ENCODE assay signal across 15 cellular contexts in genomic region chrX:96729868-96730643, GRCh38. TPM values are rescaled to one million over a fixed set of nuclear protein-coding genes. Genes with fewer than 3 reads are reported as not detected.
A peak's percentile ranks its signal among the peaks of the same experiment; 100 is the strongest.
DNase-seq lines count a peak whose midpoint lies in the region; ATAC-seq, FAIRE-seq and TF ChIP-seq lines count a peak whose summit lies in the region.
"Had no signal": no experiment of that assay in that cellular context is flagged by ENCODE, and none has a peak within 500 bp of the region (broad histone marks: within the 10 kb centered on the region; RNA-seq: fewer than 3 reads in every experiment).

No MANE protein-coding gene starts in this region.

- no peaks in the 10 kb centered on the region for H3K9me3 ChIP-seq in liver (ENCODE audit: control insufficient read depth in 4 of 4, low read length in 3 of 4)
- no peaks in the 10 kb centered on the region for H3K9me3 ChIP-seq in HepG2 (ENCODE audit: low read length)
- H3K9me3 ChIP-seq in esophagus muscularis mucosa, result no peaks in the 10 kb centered on the region
- H3K9me3 ChIP-seq in lung (ENCODE audit: control insufficient read depth in 2 of 2, insufficient read depth in 1 of 2, low read length in 1 of 2), result no peaks in the 10 kb centered on the region
- H3K9me3 ChIP-seq: BLaER1 treated with 17β-estradiol and CSF1 and Interleukin-3, amounts not matched to agents 10 nM and 100 nM had no signal

- TF ChIP-seq EP300 in HepG2 (IDR thresholded peaks at IDR 0.05; ENCODE audit: low read depth in 2 of 2, low read length in 2 of 2), result no peak
- no peak for TF ChIP-seq EP300 in HepG2 (CRISPR knock-in tag; IDR thresholded peaks at IDR 0.05; ENCODE audit: borderline replicate concordance)
- no peak for TF ChIP-seq EP300 in esophagus muscularis mucosa (IDR thresholded peaks at IDR 0.05)

- no peak for FAIRE-seq in HepG2 (lab: Jason Lieb, UNC)
- FAIRE-seq: GM12878, GM18507, K562 had no signal

- H3K36me3 ChIP-seq in liver (ENCODE audit: control insufficient read depth in 4 of 4, insufficient read depth in 3 of 4, low read depth in 1 of 4, low read length in 3 of 4), result no peaks in the 10 kb centered on the region
- H3K36me3 ChIP-seq in HepG2 (replicated peaks in 1 of 2; ENCODE audit: control insufficient read depth in 1 of 2, insufficient read depth in 2 of 2, low read length in 2 of 2), result no peaks in the 10 kb centered on the region
- H3K36me3 ChIP-seq in esophagus muscularis mucosa, result no peaks in the 10 kb centered on the region
- H3K36me3 ChIP-seq in lung (ENCODE audit: control insufficient read depth in 2 of 2, insufficient read depth in 2 of 2, low read length in 2 of 2), result no peaks in the 10 kb centered on the region
- H3K36me3 ChIP-seq: BLaER1 treated with 17β-estradiol and CSF1 and Interleukin-3, amounts not matched to agents 10 nM and 100 nM had no signal

- H3K27ac ChIP-seq in liver (ENCODE audit: low read depth in 1 of 2, low read length in 2 of 2), result no peak overlapping the region
- no peak overlapping the region for H3K27ac ChIP-seq in HepG2 (ENCODE audit: extremely low read length, insufficient read depth, low read length)
- H3K27ac ChIP-seq in esophagus muscularis mucosa (replicated peaks in 1 of 4), result peak overlapping the region; percentile 15 to 59 (median 36)
- H3K27ac ChIP-seq in lung (ENCODE audit: low read depth in 1 of 2, low read length in 1 of 2), result no peak overlapping the region
- H3K27ac ChIP-seq: BLaER1 treated with 17β-estradiol and CSF1 and Interleukin-3, amounts not matched to agents 10 nM and 100 nM had no signal

- TF ChIP-seq POLR2A in HepG2 (IDR thresholded peaks at IDR 0.05; ENCODE audit: insufficient read depth in 1 of 2, low read depth in 2 of 2, low read length in 2 of 2) (no peak), esophagus muscularis mucosa (IDR thresholded peaks at IDR 0.05; ENCODE audit: low read depth) (no peak)

- ATAC-seq in HepG2 (no peak), lung (ENCODE audit: insufficient read depth, low FRiP score) (peak; percentile 34), GM19463 (IDR thresholded peaks at IDR 0.05; ENCODE audit: unreplicated experiment) (no peak)
- ATAC-seq: GM12878, K562 had no signal

- POLR2A ChIA-PET in HepG2 (lab: Yijun Ruan, JAX), result no interaction called here

- H3K4me1 ChIP-seq in liver (ENCODE audit: control insufficient read depth in 4 of 4, insufficient read depth in 4 of 4, low read length in 3 of 4) (peaks cover 0 to 7% (median 3%) of the 10 kb centered on the region in 4 donors), HepG2 (ENCODE audit: insufficient read depth, low read length) (no peaks in the 10 kb centered on the region), esophagus muscularis mucosa (peaks cover 0 to 17% (median 5%) of the 10 kb centered on the region in 4 donors), lung (ENCODE audit: control insufficient read depth in 2 of 2, insufficient read depth in 2 of 2, low read length in 2 of 2) (no peaks in the 10 kb centered on the region)

- BruUV-seq in HepG2 (replicated peaks; lab: Mats Ljungman, UMichigan), result no TSS peak

- H3K9ac ChIP-seq in liver (ENCODE audit: low read depth in 1 of 2, low read length in 2 of 2) (no peak overlapping the region), HepG2 (ENCODE audit: insufficient read depth, low read depth, low read length) (no peak overlapping the region)
- H3K9ac ChIP-seq: BLaER1 treated with 17β-estradiol and CSF1 and Interleukin-3, amounts not matched to agents 10 nM and 100 nM had no signal

- intact Hi-C loops in HepG2 (cut with micrococcal nuclease; ENCODE audit: unreplicated experiment), result no loop called here
- intact Hi-C loops in esophagus muscularis mucosa (cut with DNase I), result no loop called here

- 44% methylated on average over 2 of the region's 2 CpGs for WGBS in liver
- WGBS in HepG2 (ENCODE audit: low lambda C conversion rate), result 74% methylated on average over 1 of the region's 2 CpGs
- 58% methylated on average over 2 of the region's 2 CpGs for WGBS in esophagus muscularis mucosa
- WGBS in lung, 2 donors, result 73 to 90% methylated on average over 2 of the region's 2 CpGs

- no peak overlapping the region for H3K4me2 ChIP-seq in HepG2 (ENCODE audit: low read depth, low read length)
- H3K4me2 ChIP-seq: BLaER1 treated with 17β-estradiol and CSF1 and Interleukin-3, amounts not matched to agents 10 nM and 100 nM had no signal

- no peak for TF ChIP-seq CTCF in liver (IDR thresholded peaks at IDR 0.05; ENCODE audit: low read depth, low read length, missing input control)
- no peak for TF ChIP-seq CTCF in HepG2 (CRISPR knock-in tag; IDR thresholded peaks at IDR 0.05)
- TF ChIP-seq CTCF in esophagus muscularis mucosa (IDR thresholded peaks at IDR 0.05), result no peak
- no peak for TF ChIP-seq CTCF in lung (IDR thresholded peaks at IDR 0.05; ENCODE audit: control extremely low read depth, extremely low read depth)
- TF ChIP-seq CTCF in GM10266 (IDR thresholded peaks at IDR 0.05; ENCODE audit: control insufficient read depth, insufficient read depth, low read depth, missing control alignments), result no peak

- H4K20me1 ChIP-seq in HepG2 (ENCODE audit: insufficient read depth, low read length), result no peaks in the 10 kb centered on the region

- H3K27me3 ChIP-seq in liver (ENCODE audit: control insufficient read depth in 4 of 4, insufficient read depth in 4 of 4, low read length in 3 of 4) (no peaks in the 10 kb centered on the region), HepG2 (ENCODE audit: control insufficient read depth in 1 of 2, insufficient read depth in 2 of 2, low read length in 2 of 2) (no peaks in the 10 kb centered on the region), esophagus muscularis mucosa (no peaks in the 10 kb centered on the region), lung (ENCODE audit: control insufficient read depth, insufficient read depth) (no peaks in the 10 kb centered on the region)

- H3K4me3 ChIP-seq in liver (ENCODE audit: low read depth in 1 of 3, low read length in 3 of 3), result no peak overlapping the region
- no peak overlapping the region for H3K4me3 ChIP-seq in HepG2 (replicated peaks in 1 of 3; ENCODE audit: insufficient read depth in 1 of 3, low read depth in 2 of 3, low read length in 3 of 3)
- H3K4me3 ChIP-seq in esophagus muscularis mucosa, result no peak overlapping the region
- no peak overlapping the region for H3K4me3 ChIP-seq in lung
- H3K4me3 ChIP-seq: BLaER1 treated with 17β-estradiol and CSF1 and Interleukin-3, amounts not matched to agents 10 nM and 100 nM; GM12878; K562 had no signal

- no peak overlapping the region for H2AFZ ChIP-seq in HepG2 (ENCODE audit: low read length)

- H3K79me2 ChIP-seq in HepG2 (ENCODE audit: insufficient read depth, low read length), result no peaks in the 10 kb centered on the region

- DNase-seq in HepG2 (ENCODE audit: low spot score) (no peak), esophagus muscularis mucosa (ENCODE audit: extremely low spot score) (no peak), lung (ENCODE audit: low spot score) (no peak), GM10266 (ENCODE audit: extremely low spot score) (no peak)
- no peak for DNase-seq in activated T-cell treated with anti-CD3 and anti-CD28 coated beads, Interleukin-2, amount 50 U/mL, for 48 hours
- DNase-seq: ACHN; CD4-positive, CD25-positive, alpha-beta regulatory T cell; GOT3; H9 had no signal

- TF ChIP-seq RAD21 in liver (IDR thresholded peaks at IDR 0.05) (no peak), HepG2 (CRISPR knock-in tag; IDR thresholded peaks at IDR 0.05) (no peak)

- CTCF ChIA-PET in HepG2 (lab: Yijun Ruan, JAX; ENCODE audit: low intra/inter-chr PET ratio, low total read pairs), result no interaction called here

- in situ Hi-C loops in HepG2 (cut with HindIII; ENCODE audit: extremely low pct_ligation_motif_present, low pct_unique_long_range_greater_than_20kb), result no loop called here

TF ChIP-seq in liver, 16 proteins besides CTCF, POLR2A, EP300 and RAD21 (continues in another document):
- peak; percentile 26 to 60 for TF ChIP-seq HNF4A (conservative IDR thresholded peaks at IDR 0.05)
- TF ChIP-seq SP1 (IDR thresholded peaks at IDR 0.05), result peak; percentile 11
- no peak for TF ChIP-seq NR2F2 (IDR thresholded peaks at IDR 0.05)

TF ChIP-seq in HepG2, 621 proteins besides CTCF, POLR2A, EP300 and RAD21 (continues in another document):
- TF ChIP-seq MYC (CRISPR knock-in tag; IDR thresholded peaks at IDR 0.05; ENCODE audit: borderline replicate concordance), result no peak
- TF ChIP-seq ARNT2 (CRISPR knock-in tag; IDR thresholded peaks at IDR 0.05; ENCODE audit: low read depth), result no peak

RNA-seq across cellular contexts. Expression of gene DIAPH2, which starts 45.4 kb away (rescaled TPM):
- total RNA-seq in liver, result 10 to 100 TPM in 1 of 2 donors, 1 to 10 TPM in 1; 5.1 to 16.6 TPM
- polyA plus RNA-seq in liver, result 1 to 10 TPM; 2.7 to 5.5 TPM
- total RNA-seq in HepG2 (2016; rRNA removed; fragmentation: Illumina TruSeq; extraction: Trizol), result 8.3 and 8.5 TPM in 2 replicates
- total RNA-seq in HepG2 (2016; cell fraction: cytosol; rRNA removed; fragmentation: Illumina TruSeq; extraction: Trizol; ENCODE audit: low read depth), result 1.6 and 1.8 TPM in 2 replicates
- 8.0 and 8.7 TPM in 2 replicates for total RNA-seq in HepG2 (2016; cell fraction: insoluble cytoplasmic fraction; rRNA removed; fragmentation: Illumina TruSeq; extraction: Trizol)
- 2.4 and 2.6 TPM in 2 replicates for total RNA-seq in HepG2 (2016; cell fraction: membrane; rRNA removed; fragmentation: Illumina TruSeq; extraction: Trizol)
- total RNA-seq in HepG2 (2016; cell fraction: nucleus; rRNA removed; fragmentation: Illumina TruSeq; extraction: Trizol), result 16.7 and 18.6 TPM in 2 replicates
- 1.7 and 2.1 TPM in 2 replicates for polyA plus RNA-seq in HepG2 (2011; rRNA removed)
- 0.75 and 1.3 TPM in 2 replicates for polyA plus RNA-seq in HepG2 (2011; cell fraction: cytosol; rRNA removed)
- 1.2 and 1.4 TPM in 2 replicates for polyA plus RNA-seq in HepG2 (2011; cell fraction: nucleus; rRNA removed)
- polyA plus RNA-seq in HepG2 (2012), result 3.1 and 3.5 TPM in 2 replicates
- 0.36 and 0.41 TPM in 2 replicates for polyA plus RNA-seq in HepG2 (2016; cell fraction: cytosol; fragmentation: Illumina TruSeq; extraction: Trizol; ENCODE audit: low read depth)
- polyA plus RNA-seq in HepG2 (2016; cell fraction: insoluble cytoplasmic fraction; fragmentation: Illumina TruSeq; extraction: Trizol; ENCODE audit: low read depth), result 5.5 TPM in 2 replicates
- polyA plus RNA-seq in HepG2 (2016; cell fraction: membrane; fragmentation: Illumina TruSeq; extraction: Trizol; ENCODE audit: low read depth), result 0.60 and 0.92 TPM in 2 replicates
- 3.5 and 3.8 TPM in 2 replicates for polyA plus RNA-seq in HepG2 (2016; cell fraction: nucleus; fragmentation: Illumina TruSeq; extraction: Trizol; ENCODE audit: insufficient read depth, low read depth)
- polyA minus RNA-seq in HepG2 (2011; rRNA and poly(A)+ RNA removed; ENCODE audit: low replicate concordance), result 4.9 and 13.4 TPM in 2 replicates
- polyA minus RNA-seq in HepG2 (2011; cell fraction: cytosol; rRNA and poly(A)+ RNA removed), result 3.9 and 5.2 TPM in 2 replicates
- 30.6 and 33.7 TPM in 2 replicates for polyA minus RNA-seq in HepG2 (2011; cell fraction: nucleus; rRNA and poly(A)+ RNA removed)
- 10 to 100 TPM; 41.8 to 64.5 (median 54.5) TPM for total RNA-seq in esophagus muscularis mucosa
- 10 to 100 TPM; 23.0 to 57.6 TPM for total RNA-seq in lung
- polyA plus RNA-seq in lung, result 1 to 10 TPM; 7.2 to 8.1 TPM

Comparison
In these comparisons a context has a peak if more than half of its experiments do, and no peak if none do; other contexts are left out.
1. H3K27ac ChIP-seq: peak in esophagus muscularis mucosa (4 of 4); none in liver (0 of 2), HepG2 (single experiment) and lung (0 of 2).